ENCODE assay signal across 29 cellular contexts in the genomic region with DNA sequence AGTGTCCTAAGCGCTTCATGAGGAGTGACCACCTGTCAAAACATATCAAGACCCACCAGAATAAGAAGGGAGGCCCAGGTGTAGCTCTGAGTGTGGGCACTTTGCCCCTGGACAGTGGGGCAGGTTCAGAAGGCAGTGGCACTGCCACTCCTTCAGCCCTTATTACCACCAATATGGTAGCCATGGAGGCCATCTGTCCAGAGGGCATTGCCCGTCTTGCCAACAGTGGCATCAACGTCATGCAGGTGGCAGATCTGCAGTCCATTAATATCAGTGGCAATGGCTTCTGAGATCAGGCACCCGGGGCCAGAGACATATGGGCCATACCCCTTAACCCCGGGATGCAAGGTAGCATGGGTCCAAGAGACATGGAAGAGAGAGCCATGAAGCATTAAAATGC. TPM values are rescaled to one million over a fixed set of nuclear protein-coding genes. Genes with fewer than 3 reads are reported as not detected.
"Had no signal": no experiment of that assay in that cellular context is flagged by ENCODE, and none has a peak within 500 bp of the region (broad histone marks: within the 10 kb centered on the region; RNA-seq: fewer than 3 reads in every experiment).

No MANE protein-coding gene starts in this region.

- H3K4me3 Mint-ChIP-seq: activated naive CD8-positive, alpha-beta T cell treated with anti-CD3 and anti-CD28 coated beads for 36 hours; brain; effector memory CD8-positive, alpha-beta T cell; naive thymus-derived CD8-positive, alpha-beta T cell; neural progenitor cell; T-helper 1 cell treated with Interleukin-12 subunit alpha and Interleukin-12 subunit beta and Interleukin-4 antibody, amounts not matched to agents 30 μg/mL and 1 μg/mL, for 36 hours had no signal

- H3K27ac ChIP-seq: ascending aorta, neural progenitor cell, suprapubic skin, tibial artery, upper lobe of right lung, VCaP had no signal

- H3K27me3 Mint-ChIP-seq: activated naive CD8-positive, alpha-beta T cell treated with anti-CD3 and anti-CD28 coated beads for 36 hours; brain; effector memory CD8-positive, alpha-beta T cell; naive thymus-derived CD8-positive, alpha-beta T cell had no signal

- FAIRE-seq: keratinocyte, TTC549 had no signal

- DNase-seq: activated CD4-positive, alpha-beta T cell treated with anti-CD3 and anti-CD28 coated beads for 48 hours; activated CD4-positive, alpha-beta T cell treated with anti-CD3 and anti-CD28 coated beads, Interleukin-2, amount 50 U/mL, for 48 hours; activated CD8-positive, alpha-beta memory T cell treated with anti-CD3 and anti-CD28 coated beads for 24 hours; activated gamma-delta T cell; activated naive CD8-positive, alpha-beta T cell treated with anti-CD3 and anti-CD28 coated beads for 36 hours; cortex of kidney; effector memory CD8-positive, alpha-beta T cell; erythroblast; gastrocnemius medialis; glutamatergic neuron; hippocampal formation; left colon; naive thymus-derived CD8-positive, alpha-beta T cell; stimulated activated naive CD4-positive, alpha-beta T cell; SW 1271; T-helper 9 cell; upper lobe of right lung had no signal

- H3K27me3 ChIP-seq: ascending aorta, cardiac muscle cell, gastrocnemius medialis, neural progenitor cell, suprapubic skin, tibial artery, upper lobe of right lung had no signal

- H3K9me3 Mint-ChIP-seq: activated naive CD8-positive, alpha-beta T cell treated with anti-CD3 and anti-CD28 coated beads for 36 hours; brain; effector memory CD8-positive, alpha-beta T cell; naive thymus-derived CD8-positive, alpha-beta T cell; neural progenitor cell; T-helper 1 cell treated with Interleukin-12 subunit alpha and Interleukin-12 subunit beta and Interleukin-4 antibody, amounts not matched to agents 30 μg/mL and 1 μg/mL, for 36 hours had no signal

- H3K4me1 ChIP-seq: gastrocnemius medialis had no signal

- H3K27ac Mint-ChIP-seq: activated naive CD8-positive, alpha-beta T cell treated with anti-CD3 and anti-CD28 coated beads for 36 hours; neural progenitor cell; T-helper 1 cell treated with Interleukin-12 subunit alpha and Interleukin-12 subunit beta and Interleukin-4 antibody, amounts not matched to agents 30 μg/mL and 1 μg/mL, for 36 hours had no signal

- H3K9me3 ChIP-seq: ascending aorta, gastrocnemius medialis, suprapubic skin, tibial artery, upper lobe of right lung had no signal

- H3K4me3 ChIP-seq: ascending aorta, cardiac muscle cell, gastrocnemius medialis, neural progenitor cell, suprapubic skin, tibial artery, upper lobe of right lung had no signal

RNA-seq across cellular contexts. Expression of a gene that starts 12.7 kb away (rescaled TPM):
- total RNA-seq: activated naive CD8-positive, alpha-beta T cell treated with anti-CD3 and anti-CD28 coated beads for 36 hours; ascending aorta; cerebellum; left colon; naive thymus-derived CD8-positive, alpha-beta T cell; renal cortical epithelial cell had no signal
- polyA plus RNA-seq: naive thymus-derived CD8-positive, alpha-beta T cell had no signal
